Comparison of ENCODE assay signal across 8 cellular contexts in the genomic region with DNA sequence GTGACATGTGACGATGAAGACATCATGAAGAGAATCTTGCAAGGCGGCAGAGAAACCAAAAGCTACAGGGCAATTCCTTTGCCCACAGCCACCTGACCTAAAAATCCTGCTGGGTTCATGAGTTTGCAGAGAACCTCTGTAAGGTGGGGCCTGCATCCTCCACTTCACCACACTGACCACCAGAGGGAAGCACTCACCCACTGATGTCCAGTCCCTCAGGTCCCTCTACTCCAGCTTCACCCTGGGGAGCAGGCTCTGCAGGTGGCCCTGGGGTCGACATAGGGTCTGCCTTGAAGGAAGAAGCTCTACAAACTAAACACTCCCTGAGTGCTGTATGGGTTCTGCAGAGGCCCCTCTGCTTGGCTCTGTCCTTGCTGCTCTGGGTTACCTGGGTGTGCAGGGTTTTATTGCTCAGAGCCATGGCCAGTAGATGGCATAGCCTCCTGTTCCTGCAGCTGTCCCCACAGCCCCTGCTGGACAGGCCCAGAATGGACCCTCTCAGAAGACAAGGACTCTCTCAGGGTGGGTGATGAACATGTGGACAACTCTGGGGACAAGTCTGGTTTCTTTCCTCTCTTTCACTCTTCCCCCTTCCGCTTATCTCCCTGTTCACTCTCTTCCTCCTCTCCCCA. TPM values are rescaled to one million over a fixed set of nuclear protein-coding genes. Genes with fewer than 3 reads are reported as not detected.
DNase-seq lines count a peak whose midpoint lies in the region; ATAC-seq and TF ChIP-seq lines count a peak whose summit lies in the region.
"Not testable (repeated sequence)": the region's sequence is repeated elsewhere in the genome, so short reads cannot be mapped to it uniquely, and the experiment has no call there.

No MANE protein-coding gene starts in this region.

- WGBS in esophagus muscularis mucosa: 78% methylated on average over 3 of the region's 4 CpGs

- intact Hi-C loops in esophagus muscularis mucosa (cut with DNase I): loop anchor here (5.0 kb wide), 1 partner anchor 138 kb away; no protein-coding TSS in a partner anchor

- ATAC-seq in HG03432 (IDR thresholded peaks at IDR 0.05; ENCODE audit: unreplicated experiment): peak; percentile 84
- ATAC-seq in stimulated activated effector memory CD8-positive, alpha-beta T cell treated with anti-CD3 and anti-CD28 coated beads, Interleukin-12 subunit alpha, Interleukin-12 subunit beta, amount 100 ng/mL, for 72 hours: peak; percentile 70

- not testable (repeated sequence) for H3K27me3 ChIP-seq in OCI-LY1 (ENCODE audit: insufficient read depth, low read length); esophagus muscularis mucosa

- TF ChIP-seq POLR2A in esophagus muscularis mucosa (IDR thresholded peaks at IDR 0.05; ENCODE audit: low read depth): not testable (repeated sequence)

- H3K4me3 Mint-ChIP-seq in stimulated activated effector memory CD8-positive, alpha-beta T cell treated with anti-CD3 and anti-CD28 coated beads, Interleukin-12 subunit alpha, Interleukin-12 subunit beta, amount 100 ng/mL, for 72 hours: not testable (repeated sequence)

- not testable (repeated sequence) for H2AFZ ChIP-seq in OCI-LY1 (ENCODE audit: low read length)

- DNase-seq in DMS114 treated with DMSO at 0.1 percent for 48 hours (lab: John Stamatoyannopoulos, UW; ENCODE audit: unreplicated experiment) (peak; percentile 1), lung microvascular endothelial cell (ENCODE audit: low read depth in 2 of 2) (peak; percentile 39 to 49)
- not testable (repeated sequence) for DNase-seq in GM20000 (ENCODE audit: low spot score); esophagus muscularis mucosa (ENCODE audit: extremely low spot score)
- DNase-seq in activated CD8-positive, alpha-beta memory T cell treated with anti-CD3 and anti-CD28 coated beads for 24 hours: peak; percentile 58
- DNase-seq in stimulated activated effector memory CD8-positive, alpha-beta T cell treated with anti-CD3 and anti-CD28 coated beads, Interleukin-12 subunit alpha, Interleukin-12 subunit beta, amount 100 ng/mL, for 72 hours (ENCODE audit: low spot score in 2 of 2): peak in 1 of 2 donors; percentile 56

- H3F3A ChIP-seq in OCI-LY1 (ENCODE audit: insufficient read depth, low read length): not testable (repeated sequence)

- not testable (repeated sequence) for TF ChIP-seq EP300 in esophagus muscularis mucosa (IDR thresholded peaks at IDR 0.05)

- not testable (repeated sequence) for H4K20me1 ChIP-seq in OCI-LY1 (ENCODE audit: insufficient read depth, low read length)

- H3K9me2 ChIP-seq in OCI-LY1 (ENCODE audit: low read depth, low read length): not testable (repeated sequence)

- not testable (repeated sequence) for H3K9me3 ChIP-seq in OCI-LY1 (ENCODE audit: low read length); esophagus muscularis mucosa

- H3K4me1 Mint-ChIP-seq in stimulated activated effector memory CD8-positive, alpha-beta T cell treated with anti-CD3 and anti-CD28 coated beads, Interleukin-12 subunit alpha, Interleukin-12 subunit beta, amount 100 ng/mL, for 72 hours: not testable (repeated sequence)

- H3K79me2 ChIP-seq in OCI-LY1 (ENCODE audit: insufficient read depth, low read length): not testable (repeated sequence)

- not testable (repeated sequence) for H3K4me2 ChIP-seq in OCI-LY1 (ENCODE audit: low read length)

- not testable (repeated sequence) for H3K4me3 ChIP-seq in OCI-LY1 (ENCODE audit: low read depth, low read length, poor library complexity, severe bottlenecking); esophagus muscularis mucosa

- not testable (repeated sequence) for H3K9me3 Mint-ChIP-seq in stimulated activated effector memory CD8-positive, alpha-beta T cell treated with anti-CD3 and anti-CD28 coated beads, Interleukin-12 subunit alpha, Interleukin-12 subunit beta, amount 100 ng/mL, for 72 hours

- not testable (repeated sequence) for H3K36me3 Mint-ChIP-seq in stimulated activated effector memory CD8-positive, alpha-beta T cell treated with anti-CD3 and anti-CD28 coated beads, Interleukin-12 subunit alpha, Interleukin-12 subunit beta, amount 100 ng/mL, for 72 hours

- H3K27ac Mint-ChIP-seq in stimulated activated effector memory CD8-positive, alpha-beta T cell treated with anti-CD3 and anti-CD28 coated beads, Interleukin-12 subunit alpha, Interleukin-12 subunit beta, amount 100 ng/mL, for 72 hours: not testable (repeated sequence)

- not testable (repeated sequence) for H3K27ac ChIP-seq in OCI-LY1 (ENCODE audit: low read depth, low read length, poor library complexity, severe bottlenecking); esophagus muscularis mucosa (replicated peaks in 1 of 4)

- peak; percentile 56 for TF ChIP-seq CTCF in GM20000 (IDR thresholded peaks at IDR 0.05; ENCODE audit: extremely low read depth, missing control alignments)
- TF ChIP-seq CTCF in OCI-LY1 (IDR thresholded peaks at IDR 0.05; ENCODE audit: low read length): peak; percentile 30
- peak; percentile 66 to 78 (median 71) for TF ChIP-seq CTCF in esophagus muscularis mucosa (IDR thresholded peaks at IDR 0.05)

- not testable (repeated sequence) for H3K36me3 ChIP-seq in OCI-LY1 (ENCODE audit: insufficient read depth, low read length); esophagus muscularis mucosa

- H3K4me1 ChIP-seq in OCI-LY1 (ENCODE audit: insufficient read depth, low read length, severe bottlenecking); esophagus muscularis mucosa: not testable (repeated sequence)

- not testable (repeated sequence) for H3K9ac ChIP-seq in OCI-LY1 (ENCODE audit: low read length)

RNA-seq across cellular contexts. Expression of gene CST2, which starts 27.2 kb away (rescaled TPM):
- 1 to 10 TPM in 1 of 4 donors, under 1 TPM in 2, not detected in 1; 0.45 to 2.1 (median 0.86) TPM for total RNA-seq in esophagus muscularis mucosa
- not detected in 2 replicates for total RNA-seq in lung microvascular endothelial cell

RNA-seq across cellular contexts. Expression of gene CST1, which starts 48.6 kb away (rescaled TPM):
- total RNA-seq in esophagus muscularis mucosa: not detected
- not detected in 2 replicates for total RNA-seq in lung microvascular endothelial cell
